Comparison of ENCODE assay signal across 9 cellular contexts in the genomic region with DNA sequence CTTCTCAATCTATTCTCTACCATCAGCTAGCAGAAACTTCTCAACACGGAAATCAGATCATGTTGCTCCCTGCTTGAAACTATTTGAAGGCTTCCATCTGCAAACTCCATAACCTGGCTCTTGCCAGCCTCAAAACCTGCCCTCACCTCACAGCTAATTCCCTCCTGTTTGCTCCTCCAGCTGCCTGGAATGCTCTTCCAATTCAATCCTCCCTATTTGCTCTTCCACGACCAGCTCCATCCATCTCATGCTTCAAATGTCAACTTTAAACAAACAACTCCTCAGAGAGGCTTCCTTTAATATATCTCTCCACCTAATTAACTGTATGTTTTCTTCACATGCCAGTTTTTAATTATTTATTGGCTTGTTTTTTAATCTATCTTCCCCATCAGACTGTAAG. TPM values are rescaled to one million over a fixed set of nuclear protein-coding genes. Genes with fewer than 3 reads are reported as not detected.
DNase-seq lines count a peak whose midpoint lies in the region; ATAC-seq and TF ChIP-seq lines count a peak whose summit lies in the region.
"Had no signal": no experiment of that assay in that cellular context is flagged by ENCODE, and none has a peak within 500 bp of the region (broad histone marks: within the 10 kb centered on the region; RNA-seq: fewer than 3 reads in every experiment).

No MANE protein-coding gene starts in this region.

- no TSS peak for BruUV-seq in MCF 10A (replicated peaks; lab: Mats Ljungman, UMichigan)

- H3K4me3 ChIP-seq in AG10803 (ENCODE audit: low read length): peak overlapping the region; percentile 95
- peak overlapping the region; percentile 99 for H3K4me3 ChIP-seq in HUES6 (ENCODE audit: low read depth, low read length)
- H3K4me3 ChIP-seq in mesodermal cell (ENCODE audit: extremely low read depth, insufficient read depth, low read length, poor library complexity, severe bottlenecking): peak overlapping the region; percentile 96
- H3K4me3 ChIP-seq in aorta (ENCODE audit: low read length in 2 of 2): peak overlapping the region in 1 of 2 donors; percentile 77
- no peak overlapping the region for H3K4me3 ChIP-seq in mucosa of descending colon

- no peaks in the 10 kb centered on the region for H3K9me3 ChIP-seq in HUES6 (ENCODE audit: control insufficient read depth, insufficient read depth, low read depth, low read length)
- no peaks in the 10 kb centered on the region for H3K9me3 ChIP-seq in mesodermal cell (ENCODE audit: control insufficient read depth, low read length)
- no peaks in the 10 kb centered on the region for H3K9me3 ChIP-seq in aorta (ENCODE audit: control insufficient read depth, low read length)
- H3K9me3 ChIP-seq in mucosa of descending colon: no peaks in the 10 kb centered on the region

- 20 to 23% methylated on average over 2 of the region's 2 CpGs for WGBS in mesodermal cell (ENCODE audit: insufficient coverage in 2 of 2), 2 experiments
- 18 to 30% methylated on average over 2 of the region's 2 CpGs for WGBS in aorta, 2 donors

- CTCF ChIA-PET in MCF 10A (lab: Yijun Ruan, JAX): interaction anchor here (0.8 kb wide), 1 partner anchor 9 kb away, joined by 3 read pairs; no protein-coding TSS in a partner anchor

- H3K36me3 ChIP-seq in HUES6 (ENCODE audit: control insufficient read depth, insufficient read depth, low read length): peaks cover 12% of the 10 kb centered on the region
- H3K36me3 ChIP-seq in mesodermal cell (ENCODE audit: control insufficient read depth, insufficient read depth, low read length): peaks cover 30% of the 10 kb centered on the region
- H3K36me3 ChIP-seq in aorta (ENCODE audit: control insufficient read depth in 1 of 2, insufficient read depth in 2 of 2, low read length in 1 of 2): no peaks in the 10 kb centered on the region
- H3K36me3 ChIP-seq in mucosa of descending colon (ENCODE audit: low read depth): no peaks in the 10 kb centered on the region

- POLR2A ChIA-PET in MCF 10A (lab: Yijun Ruan, JAX): interaction anchor here (1.2 to 1.4 kb wide), 5 partner anchors 10 to 581 kb away, joined by 3 to 27 read pairs (median 7); a partner anchor contains a TSS

- TF ChIP-seq CTCF in AG10803 (conservative IDR thresholded peaks at IDR 0.05; ENCODE audit: low read length) (no peak), MCF 10A (IDR thresholded peaks at IDR 0.05; ENCODE audit: unreplicated experiment) (no peak), mucosa of descending colon (IDR thresholded peaks at IDR 0.05) (no peak)

- peak overlapping the region; percentile 77 for H3K4me3 Mint-ChIP-seq in MCF 10A (ENCODE audit: unreplicated experiment)

- H3K9ac ChIP-seq in HUES6 (ENCODE audit: low read length): peak overlapping the region; percentile 98

- H3K27ac ChIP-seq in HUES6 (ENCODE audit: low read depth, low read length) (no peak overlapping the region), mesodermal cell (ENCODE audit: low read depth, low read length, severe bottlenecking) (no peak overlapping the region), aorta (ENCODE audit: low read depth in 1 of 2, low read length in 2 of 2) (no peak overlapping the region)

- H3K4me1 Mint-ChIP-seq in MCF 10A (ENCODE audit: insufficient read depth, unreplicated experiment): peaks cover 40% of the 10 kb centered on the region

- DNase-seq in AG10803 (ENCODE audit: low read depth): no peak
- DNase-seq in MCF 10A (ENCODE audit: unreplicated experiment): no peak
- no peak for DNase-seq in NCI-H1694 treated with DMSO at 0.1 percent for 48 hours (lab: John Stamatoyannopoulos, UW)
- no peak for DNase-seq in 8988T
- DNase-seq in aorta: no peak
- no peak for DNase-seq in mucosa of descending colon

- ATAC-seq in aorta (ENCODE audit: low FRiP score) (no peak), mucosa of descending colon (no peak)

- intact Hi-C loops in MCF 10A (cut with micrococcal nuclease): loop anchor here (5.0 kb wide), 1 partner anchor 53 kb away; a partner anchor contains a TSS
- intact Hi-C loops in aorta (cut with DNase I): loop anchor here in 1 of 2 donors (5.0 kb wide), 1 partner anchor 387 kb away; no protein-coding TSS in a partner anchor
- intact Hi-C loops in mucosa of descending colon (cut with DNase I, micrococcal nuclease): loop anchor here in 1 of 2 donors (5.0 kb wide), 1 partner anchor 53 kb away; a partner anchor contains a TSS

- H3K4me1 ChIP-seq in HUES6 (ENCODE audit: control insufficient read depth, insufficient read depth, low read length): no peaks in the 10 kb centered on the region
- H3K4me1 ChIP-seq in mesodermal cell (ENCODE audit: control insufficient read depth, insufficient read depth, low read length, poor library complexity, severe bottlenecking): no peaks in the 10 kb centered on the region
- peaks cover 4 to 5% of the 10 kb centered on the region in 2 donors for H3K4me1 ChIP-seq in aorta (ENCODE audit: control insufficient read depth in 1 of 2, insufficient read depth in 2 of 2, low read length in 2 of 2)
- H3K4me1 ChIP-seq in mucosa of descending colon (ENCODE audit: low read depth): peaks cover 24% of the 10 kb centered on the region

- H3K27ac Mint-ChIP-seq in MCF 10A (ENCODE audit: low read depth, unreplicated experiment): peak overlapping the region; percentile 99

- peaks cover 16% of the 10 kb centered on the region for H3K36me3 Mint-ChIP-seq in MCF 10A (ENCODE audit: insufficient read depth, unreplicated experiment)

- no peaks in the 10 kb centered on the region for H3K27me3 ChIP-seq in HUES6 (ENCODE audit: control insufficient read depth, insufficient read depth, low read length)
- H3K27me3 ChIP-seq in aorta (ENCODE audit: control insufficient read depth in 1 of 2, insufficient read depth in 2 of 2, low read length in 1 of 2): peaks cover 0 to 2% of the 10 kb centered on the region in 2 donors

- H3K27me3 Mint-ChIP-seq in MCF 10A (ENCODE audit: insufficient read depth, unreplicated experiment): no peaks in the 10 kb centered on the region

- no peaks in the 10 kb centered on the region for H3K9me3 Mint-ChIP-seq in MCF 10A (ENCODE audit: unreplicated experiment)

RNA-seq across cellular contexts. Expression of a gene that starts 1.5 kb away (rescaled TPM):
- 29.6 and 36.7 TPM in 2 replicates for total RNA-seq in MCF 10A (2022)
- polyA plus RNA-seq in mesodermal cell (2013, experiment 1 of 2): 35.1 TPM
- polyA plus RNA-seq in mesodermal cell (2013, experiment 2 of 2): 44.4 TPM
- total RNA-seq in aorta: 10 to 100 TPM; 23.5 to 27.2 TPM
- 10 to 100 TPM; 11.9 to 12.7 TPM for polyA plus RNA-seq in aorta
- 10 to 100 TPM; 24.8 to 28.4 (median 27.8) TPM for total RNA-seq in mucosa of descending colon

RNA-seq across cellular contexts. Expression of a gene that starts 10.6 kb away (rescaled TPM):
- total RNA-seq in MCF 10A (2022) (28.7 and 31.5 TPM in 2 replicates), aorta (10 to 100 TPM in 1 of 2 donors, 1 to 10 TPM in 1; 7.5 to 13.2 TPM), mucosa of descending colon (10 to 100 TPM; 16.6 to 18.2 (median 17.3) TPM)
- polyA plus RNA-seq in mesodermal cell (2013, experiment 1 of 2): 15.0 TPM
- polyA plus RNA-seq in mesodermal cell (2013, experiment 2 of 2): 23.2 TPM
- 1 to 10 TPM; 5.5 to 9.1 TPM for polyA plus RNA-seq in aorta

RNA-seq across cellular contexts. Expression of a gene that starts 53.0 kb away (rescaled TPM):
- total RNA-seq in MCF 10A (2022) (29.2 and 35.2 TPM in 2 replicates), aorta (10 to 100 TPM; 12.3 to 13.2 TPM), mucosa of descending colon (10 to 100 TPM; 22.2 to 34.5 (median 23.7) TPM)
- polyA plus RNA-seq in mesodermal cell (2013, experiment 1 of 2): 17.8 TPM
- 17.5 TPM for polyA plus RNA-seq in mesodermal cell (2013, experiment 2 of 2)
- 10 to 100 TPM in 1 of 2 donors, 1 to 10 TPM in 1; 6.9 to 13.9 TPM for polyA plus RNA-seq in aorta

RNA-seq across cellular contexts. Expression of a gene that starts 59.9 kb away (rescaled TPM):
- not detected in 2 replicates for total RNA-seq in MCF 10A (2022)
- polyA plus RNA-seq in mesodermal cell (2013, experiment 1 of 2): not detected
- polyA plus RNA-seq in mesodermal cell (2013, experiment 2 of 2): not detected
- not detected for total RNA-seq in aorta
- 1 to 10 TPM in 1 of 2 donors, not detected in 1; 3.3 TPM for polyA plus RNA-seq in aorta
- 100 to 1,000 TPM in 1 of 3 donors, 10 to 100 TPM in 2; 45.1 to 120 (median 96.9) TPM for total RNA-seq in mucosa of descending colon
- total RNA-seq: RPMI7951 had no signal
